ENCODE assay signal across 8 cellular contexts in the genomic region with DNA sequence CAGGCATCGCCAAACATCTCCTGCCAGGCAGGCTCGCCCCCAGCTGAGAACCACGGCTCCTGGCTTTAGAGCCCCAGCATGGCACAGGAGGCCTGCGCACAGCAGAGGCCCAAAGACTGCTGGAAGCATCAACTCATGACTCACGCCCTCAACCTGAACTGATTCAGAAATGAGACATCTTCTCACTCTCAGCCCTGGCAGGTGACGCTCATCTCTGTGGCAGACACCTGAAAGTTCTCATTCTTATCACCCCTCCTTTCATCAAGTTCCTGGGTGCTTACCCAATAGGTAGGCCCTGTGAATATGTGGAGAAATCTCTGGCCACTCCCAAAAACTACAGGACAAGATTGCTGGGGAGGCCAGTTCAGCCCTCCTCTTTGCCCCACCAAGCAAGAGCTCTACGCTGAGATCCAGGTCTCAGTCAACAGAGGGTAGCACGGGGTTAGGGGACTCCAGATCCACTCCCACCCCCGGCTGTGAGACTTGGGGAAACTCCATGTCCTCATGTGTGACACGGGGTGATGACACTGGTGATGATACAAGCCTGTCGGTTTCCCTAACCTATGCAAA. TPM values are rescaled to one million over a fixed set of nuclear protein-coding genes. Genes with fewer than 3 reads are reported as not detected.
A peak's percentile ranks its signal among the peaks of the same experiment; 100 is the strongest.
DNase-seq lines count a peak whose midpoint lies in the region; ATAC-seq and TF ChIP-seq lines count a peak whose summit lies in the region.

No MANE protein-coding gene starts in this region.

- TF ChIP-seq CTCF in CD14-positive monocyte (IDR thresholded peaks at IDR 0.05), result no peak

- intact Hi-C loops in CD14-positive monocyte (cut with micrococcal nuclease), result no loop called here

- DNase-seq in T-helper 2 cell (peak in 4 of 5 experiments; percentile 53 to 88 (median 70)), astrocyte of the hippocampus (ENCODE audit: low read depth, low spot score) (peak; percentile 60), CD14-positive monocyte (ENCODE audit: low spot score) (no peak), NCI-H748 treated with DMSO at 0.1 percent for 48 hours (lab: John Stamatoyannopoulos, UW) (no peak), NCI-H2196 treated with DMSO at 0.1 percent for 48 hours (lab: John Stamatoyannopoulos, UW; ENCODE audit: unreplicated experiment) (no peak)
- DNase-seq in stimulated activated CD4-positive, alpha-beta T cell treated with anti-CD3 and anti-CD28 coated beads, TNF-alpha, amount 100 ng/mL, for 4 hours (ENCODE audit: low read depth in 3 of 3), result peak; percentile 57 to 59 (median 58)

- H3K27me3 Mint-ChIP-seq in CD14-positive monocyte (ENCODE audit: low read depth in 3 of 3), result peaks cover 6 to 17% (median 9%) of the 10 kb centered on the region in 3 donors

- H3K9me3 Mint-ChIP-seq in CD14-positive monocyte, result no peaks in the 10 kb centered on the region

- peaks cover 33% of the 10 kb centered on the region for H3K4me1 Mint-ChIP-seq in CD14-positive monocyte

- TF ChIP-seq POLR2A in GM18505 (IDR thresholded peaks at IDR 0.05; ENCODE audit: borderline replicate concordance, extremely low read depth, insufficient read depth, insufficient read length), result peak; percentile 21

- H3K27ac Mint-ChIP-seq in CD14-positive monocyte, result peak overlapping the region in 1 of 7 donors; percentile 70

- H3K4me3 Mint-ChIP-seq in CD14-positive monocyte, result no peak overlapping the region

- peak; percentile 59 for ATAC-seq in GM18505 (IDR thresholded peaks at IDR 0.05; ENCODE audit: unreplicated experiment)
- ATAC-seq in HG02763 (IDR thresholded peaks at IDR 0.05; ENCODE audit: unreplicated experiment), result peak; percentile 44

- no peaks in the 10 kb centered on the region for H3K36me3 Mint-ChIP-seq in CD14-positive monocyte

RNA-seq across cellular contexts. Expression of gene NFATC2, which starts 11.3 kb away (rescaled TPM):
- polyA plus RNA-seq in CD14-positive monocyte, result under 1 TPM; 0.03 to 0.18 TPM

Comparison
In these comparisons a context has a peak if more than half of its experiments do, and no peak if none do; other contexts are left out.
1. DNase-seq: peak in T-helper 2 cell (4 of 5), astrocyte of the hippocampus (single experiment) and stimulated activated CD4-positive, alpha-beta T cell treated with anti-CD3 and anti-CD28 coated beads, TNF-alpha, amount 100 ng/mL, for 4 hours (3 of 3); none in CD14-positive monocyte (single experiment), NCI-H748 treated with DMSO at 0.1 percent for 48 hours (single experiment) and NCI-H2196 treated with DMSO at 0.1 percent for 48 hours (single experiment).